ENCODE assay signal across 28 cellular contexts in genomic region chr6:7203939-7204338, GRCh38.
DNase-seq lines count a peak whose midpoint lies in the region; ATAC-seq, FAIRE-seq and TF ChIP-seq lines count a peak whose summit lies in the region.
"Had no signal": no experiment of that assay in that cellular context is flagged by ENCODE, and none has a peak within 500 bp of the region (broad histone marks: within the 10 kb centered on the region; RNA-seq: fewer than 3 reads in every experiment).

No MANE protein-coding gene starts in this region.

- H3K27ac ChIP-seq in kidney (ENCODE audit: low read depth in 2 of 2, low read length in 2 of 2): peak overlapping the region; percentile 87 to 89
- H3K27ac ChIP-seq in stomach: peak overlapping the region; percentile 10 to 85 (median 48)
- no peak overlapping the region for H3K27ac ChIP-seq in right cardiac atrium (ENCODE audit: low read length)
- H3K27ac ChIP-seq: dorsolateral prefrontal cortex, hepatocyte, parathyroid adenoma, sigmoid colon had no signal

- TF ChIP-seq POLR2A in stomach (IDR thresholded peaks at IDR 0.05): no peak

- peaks cover 40 to 64% of the 10 kb centered on the region in 2 donors for H3K4me1 ChIP-seq in kidney (ENCODE audit: control insufficient read depth in 1 of 2, insufficient read depth in 1 of 2, low read depth in 1 of 2, low read length in 2 of 2)
- peaks cover 27 to 56% (median 37%) of the 10 kb centered on the region in 4 donors for H3K4me1 ChIP-seq in stomach
- no peaks in the 10 kb centered on the region for H3K4me1 ChIP-seq in right cardiac atrium (ENCODE audit: control insufficient read depth, insufficient read depth, low read length)
- H3K4me1 ChIP-seq: parathyroid adenoma, sigmoid colon had no signal

- ATAC-seq in right cardiac atrium: no peak
- ATAC-seq: activated naive CD8-positive, alpha-beta T cell treated with anti-CD3 and anti-CD28 coated beads, Interleukin-2, amount 50 U/mL, for 24 hours; HCT116; SK-N-SH treated with all-trans-retinoic acid at 6 μM for 48 hours had no signal

- FAIRE-seq in kidney (lab: Jason Lieb, UNC): no peak
- FAIRE-seq in frontal cortex (lab: Jason Lieb, UNC): no peak
- FAIRE-seq: endothelial cell of umbilical vein had no signal

- H3K4me3 ChIP-seq in kidney (ENCODE audit: low read length in 2 of 2): no peak overlapping the region
- H3K4me3 ChIP-seq in stomach: no peak overlapping the region
- H3K4me3 ChIP-seq in right cardiac atrium (ENCODE audit: low read length): no peak overlapping the region
- H3K4me3 ChIP-seq: dorsolateral prefrontal cortex, hepatocyte, sigmoid colon had no signal

- no peaks in the 10 kb centered on the region for H3K9me3 ChIP-seq in kidney (ENCODE audit: control insufficient read depth in 1 of 2, low read length in 2 of 2)
- H3K9me3 ChIP-seq in stomach: no peaks in the 10 kb centered on the region
- no peaks in the 10 kb centered on the region for H3K9me3 ChIP-seq in right cardiac atrium (ENCODE audit: control insufficient read depth, low read length)
- H3K9me3 ChIP-seq: sigmoid colon had no signal

- WGBS in stomach, 5 donors: 67 to 79% (median 71%) methylated on average over 8 of the region's 8 CpGs
- 97% methylated on average over 8 of the region's 8 CpGs for WGBS in right cardiac atrium

- TF ChIP-seq CTCF in kidney (IDR thresholded peaks at IDR 0.05; ENCODE audit: borderline replicate concordance, extremely low read depth, insufficient read depth): no peak
- TF ChIP-seq CTCF in stomach (IDR thresholded peaks at IDR 0.05): no peak

- peak in 2 of 3 experiments; percentile 10 to 66 for DNase-seq in NCI-H1417 (lab: John Stamatoyannopoulos, UW)
- no peak for DNase-seq in NCI-H1417 treated with DMSO at 0.1 percent for 48 hours (lab: John Stamatoyannopoulos, UW)
- DNase-seq in NCI-H510A treated with DMSO at 0.1 percent for 48 hours (lab: John Stamatoyannopoulos, UW): peak; percentile 85
- DNase-seq in kidney: peak; percentile 87
- DNase-seq in stomach: no peak
- no peak for DNase-seq in frontal cortex (ENCODE audit: low spot score in 2 of 2)
- DNase-seq in right cardiac atrium: no peak
- no peak for DNase-seq in NOMO-1 treated with dmso at 0.1 percent for 144 hours (lab: John Stamatoyannopoulos, UW; ENCODE audit: unreplicated experiment)
- DNase-seq: 8988T; activated CD4-positive, alpha-beta T cell treated with anti-CD3 and anti-CD28 coated beads for 4 hours; activated CD8-positive, alpha-beta memory T cell treated with anti-CD3 and anti-CD28 coated beads for 24 hours; activated gamma-delta T cell treated with Interleukin-2 at 50 U/mL for 16 hours; activated naive CD8-positive, alpha-beta T cell treated with anti-CD3 and anti-CD28 coated beads, Interleukin-2, amount 50 U/mL, for 24 hours; activated T-cell treated with anti-CD3 and anti-CD28 coated beads, Interleukin-2, amount 50 U/mL, for 1 hour; CD4-positive, alpha-beta memory T cell; DND-41; dorsolateral prefrontal cortex; immature natural killer cell; NCI-H1092 treated with DMSO at 0.1 percent for 48 hours; NCI-H2171 treated with DMSO at 0.1 percent for 48 hours; sigmoid colon; stimulated activated CD4-positive, alpha-beta T cell treated with anti-CD3 and anti-CD28 coated beads, Interleukin-15, amount 100 ng/mL, for 24 hours; T-helper 2 cell had no signal

- peaks cover 0 to 5% of the 10 kb centered on the region in 2 donors for H3K36me3 ChIP-seq in kidney (ENCODE audit: control insufficient read depth in 1 of 2, insufficient read depth in 2 of 2, low read length in 2 of 2)
- H3K36me3 ChIP-seq in stomach: peaks cover 6 to 64% (median 41%) of the 10 kb centered on the region in 4 donors

- TF ChIP-seq EP300 in stomach (IDR thresholded peaks at IDR 0.05): no peak

- no peaks in the 10 kb centered on the region for H3K27me3 ChIP-seq in stomach
- H3K27me3 ChIP-seq in right cardiac atrium (ENCODE audit: control insufficient read depth, insufficient read depth): no peaks in the 10 kb centered on the region
- H3K27me3 ChIP-seq: dorsolateral prefrontal cortex, hepatocyte, sigmoid colon had no signal

- peak overlapping the region in 1 of 2 donors; percentile 36 for H3K9ac ChIP-seq in kidney (ENCODE audit: low read length in 2 of 2)
- H3K9ac ChIP-seq: parathyroid adenoma had no signal

- intact Hi-C loops in kidney (cut with DNase I): no loop called here
- intact Hi-C loops in stomach (cut with DNase I; ENCODE audit: low total_unique reads): no loop called here
- intact Hi-C loops in right cardiac atrium (cut with DNase I): no loop called here

Comparison
In these comparisons a context has a peak if more than half of its experiments do, and no peak if none do; other contexts are left out.
1. DNase-seq: peak in NCI-H1417 (2 of 3), NCI-H510A treated with DMSO at 0.1 percent for 48 hours (single experiment) and kidney (single experiment); none in NCI-H1417 treated with DMSO at 0.1 percent for 48 hours (single experiment), stomach (single experiment), frontal cortex (0 of 2), right cardiac atrium (0 of 3) and NOMO-1 treated with dmso at 0.1 percent for 144 hours (single experiment).